1 cellular context compared by ENCODE assay signal in genomic region chr11:45802531-45803317, GRCh38.
TF ChIP-seq lines count a peak whose summit lies in the region.

No MANE protein-coding gene starts in this region.

TF ChIP-seq in H1, 55 proteins besides CTCF, POLR2A, EP300 and RAD21:
- TF ChIP-seq ATF2 (IDR thresholded peaks at IDR 0.05; ENCODE audit: low read length) = no peak
- no peak for TF ChIP-seq RFX5 (IDR thresholded peaks at IDR 0.05; ENCODE audit: borderline replicate concordance, low read depth, low read length)
- no peak for TF ChIP-seq ZNF274 (IDR thresholded peaks at IDR 0.05; ENCODE audit: borderline replicate concordance, extremely low read depth, low read length)
- no peak for TF ChIP-seq CHD1 (IDR thresholded peaks at IDR 0.05; ENCODE audit: low read depth, low read length)
- no peak for TF ChIP-seq SP1 (IDR thresholded peaks at IDR 0.05; ENCODE audit: low read depth, low read length)
- TF ChIP-seq BACH1 (IDR thresholded peaks at IDR 0.05; ENCODE audit: low read length) = no peak
- TF ChIP-seq FOSL1 (IDR thresholded peaks at IDR 0.05; ENCODE audit: insufficient read depth, low read depth, low read length) = no peak
- no peak for TF ChIP-seq TBP (IDR thresholded peaks at IDR 0.05; ENCODE audit: low read depth, low read length)
- TF ChIP-seq JUN (IDR thresholded peaks at IDR 0.05; ENCODE audit: low read depth, low read length) = no peak
- TF ChIP-seq SUZ12 (IDR thresholded peaks at IDR 0.05; ENCODE audit: low read length) = no peak
- no peak for TF ChIP-seq BCL11A (IDR thresholded peaks at IDR 0.05; ENCODE audit: low read depth in 2 of 2, low read length in 2 of 2)
- no peak for TF ChIP-seq SRF (IDR thresholded peaks at IDR 0.05; ENCODE audit: low read depth, low read length)
- no peak for TF ChIP-seq HDAC2 (IDR thresholded peaks at IDR 0.05; ENCODE audit: borderline replicate concordance in 1 of 2, low read depth in 2 of 2, low read length in 2 of 2)
- no peak for TF ChIP-seq GTF2F1 (IDR thresholded peaks at IDR 0.05; ENCODE audit: borderline replicate concordance, low read depth, low read length)
- no peak for TF ChIP-seq YY1 (IDR thresholded peaks at IDR 0.05; ENCODE audit: low read depth, low read length)
- no peak for TF ChIP-seq CHD2 (IDR thresholded peaks at IDR 0.05; ENCODE audit: low read length)
- no peak for TF ChIP-seq POLR2AphosphoS5 (IDR thresholded peaks at IDR 0.05; ENCODE audit: low read depth, low read length)
- TF ChIP-seq RNF2 (IDR thresholded peaks at IDR 0.05; ENCODE audit: borderline replicate concordance, low read depth, low read length, missing control alignments, poor library complexity, severe bottlenecking) = no peak
